Comparison of ENCODE assay signal across 8 cellular contexts in the genomic region with DNA sequence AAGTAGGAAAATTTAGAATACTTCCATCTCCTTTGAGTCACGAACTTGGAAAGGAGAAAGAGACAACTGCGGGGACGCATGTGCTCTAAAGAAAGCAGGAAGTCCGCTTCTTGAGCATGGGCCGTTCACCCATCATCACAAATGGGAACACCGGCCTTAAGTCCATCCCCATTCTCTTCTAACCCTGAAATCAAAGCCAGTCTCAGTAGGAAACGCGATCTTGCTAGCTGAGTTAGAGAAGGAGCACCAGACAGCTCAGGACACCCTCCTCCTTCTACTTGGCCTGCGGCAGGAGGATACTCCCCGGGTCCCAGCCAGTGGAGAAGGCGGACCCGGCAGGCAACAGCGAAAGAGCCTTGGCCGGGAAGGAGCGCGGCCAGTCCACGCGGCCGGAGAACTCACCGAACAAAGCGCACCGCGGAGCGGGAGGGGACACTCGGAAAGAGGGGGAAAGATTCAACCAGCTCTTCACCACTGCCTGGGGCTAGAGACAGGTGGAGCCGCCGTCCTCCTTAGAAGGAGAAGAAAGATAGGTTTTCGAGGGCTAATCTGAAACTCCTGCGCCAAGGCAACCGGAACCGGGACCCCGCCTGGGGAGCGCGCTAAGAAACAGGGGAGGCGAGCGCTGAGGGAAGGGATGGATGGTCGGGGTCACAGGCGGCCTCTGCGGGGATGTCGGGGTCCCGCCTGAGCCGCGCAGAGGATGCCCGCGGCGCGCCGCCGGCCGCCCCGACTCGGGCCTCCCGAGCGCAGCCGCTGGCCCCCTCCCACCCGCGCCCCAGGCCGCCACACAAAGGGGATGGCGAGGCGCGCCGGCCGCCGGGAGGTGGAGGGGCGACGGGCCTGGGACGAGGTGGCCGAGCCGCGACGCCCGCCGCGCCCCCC. TPM values are rescaled to one million over a fixed set of nuclear protein-coding genes. Genes with fewer than 3 reads are reported as not detected.
A peak's percentile ranks its signal among the peaks of the same experiment; 100 is the strongest.
DNase-seq lines count a peak whose midpoint lies in the region; ATAC-seq lines count a peak whose summit lies in the region.

No MANE protein-coding gene starts in this region.

- peak overlapping the region; percentile 99 for H3K27ac Mint-ChIP-seq in activated CD4-positive, alpha-beta T cell treated with anti-CD3 and anti-CD28 coated beads, Interleukin-2, amount 10 ng/mL, durations not matched to agents 24 days and 14 days

- no peaks in the 10 kb centered on the region for H3K9me3 ChIP-seq in duodenal mucosa (ENCODE audit: control insufficient read depth in 1 of 2, low read length in 2 of 2)

- H3K4me1 ChIP-seq in duodenal mucosa (ENCODE audit: control insufficient read depth in 1 of 2, insufficient read depth in 2 of 2, low read length in 2 of 2) = peaks cover 10 to 27% of the 10 kb centered on the region in 2 donors

- DNase-seq in activated gamma-delta T cell treated with Interleukin-2 at 50 U/mL for 16 hours (peak; percentile 17), activated gamma-delta T cell (lab: John Stamatoyannopoulos, UW) (no peak), NCI-H1092 treated with DMSO at 0.1 percent for 48 hours (lab: John Stamatoyannopoulos, UW) (peak; percentile 59), lung microvascular endothelial cell (ENCODE audit: low read depth in 2 of 2) (peak; percentile 50 to 80)
- peak; percentile 81 for DNase-seq in activated CD4-positive, alpha-beta T cell treated with anti-CD3 and anti-CD28 coated beads, Interleukin-2, amount 10 ng/mL, durations not matched to agents 24 days and 14 days
- DNase-seq in stimulated activated CD8-positive, alpha-beta memory T cell treated with anti-CD3 and anti-CD28 coated beads, Interleukin-12 subunit alpha, Interleukin-12 subunit beta, amount 100 ng/mL, for 1 hour (ENCODE audit: low read depth) = peak; percentile 7

- no peaks in the 10 kb centered on the region for H3K9me3 Mint-ChIP-seq in activated CD4-positive, alpha-beta T cell treated with anti-CD3 and anti-CD28 coated beads, Interleukin-2, amount 10 ng/mL, durations not matched to agents 24 days and 14 days

- ATAC-seq in HG02623 (IDR thresholded peaks at IDR 0.05; ENCODE audit: unreplicated experiment) = peak; percentile 14

- H3K4me1 Mint-ChIP-seq in activated CD4-positive, alpha-beta T cell treated with anti-CD3 and anti-CD28 coated beads, Interleukin-2, amount 10 ng/mL, durations not matched to agents 24 days and 14 days = peaks cover 39% of the 10 kb centered on the region

- no peaks in the 10 kb centered on the region for H3K27me3 ChIP-seq in duodenal mucosa (ENCODE audit: control insufficient read depth in 1 of 2, insufficient read depth in 2 of 2, low read length in 2 of 2)

- H3K27me3 Mint-ChIP-seq in activated CD4-positive, alpha-beta T cell treated with anti-CD3 and anti-CD28 coated beads, Interleukin-2, amount 10 ng/mL, durations not matched to agents 24 days and 14 days = no peaks in the 10 kb centered on the region

- H3K4me3 Mint-ChIP-seq in activated CD4-positive, alpha-beta T cell treated with anti-CD3 and anti-CD28 coated beads, Interleukin-2, amount 10 ng/mL, durations not matched to agents 24 days and 14 days = peak overlapping the region; percentile 100

- H3K9ac ChIP-seq in duodenal mucosa (ENCODE audit: low read depth in 1 of 2, low read length in 2 of 2) = peak overlapping the region; percentile 81 to 97

- peak overlapping the region; percentile 91 for H3K27ac ChIP-seq in duodenal mucosa (ENCODE audit: low read depth, low read length)

- intact Hi-C loops in activated CD4-positive, alpha-beta T cell treated with anti-CD3 and anti-CD28 coated beads, Interleukin-2, amount 10 ng/mL, durations not matched to agents 24 days and 14 days (cut with micrococcal nuclease) = loop anchor here (1.0 to 5.0 kb wide), 11 partner anchors 29 to 1696 kb away; a partner anchor contains a TSS

- H3K4me3 ChIP-seq in duodenal mucosa (ENCODE audit: low read depth in 1 of 2, low read length in 2 of 2) = peak overlapping the region; percentile 79 to 92

- H3K36me3 ChIP-seq in duodenal mucosa (ENCODE audit: control insufficient read depth in 1 of 2, insufficient read depth in 2 of 2, low read length in 2 of 2) = no peaks in the 10 kb centered on the region

- H3K36me3 Mint-ChIP-seq in activated CD4-positive, alpha-beta T cell treated with anti-CD3 and anti-CD28 coated beads, Interleukin-2, amount 10 ng/mL, durations not matched to agents 24 days and 14 days (ENCODE audit: low read depth) = peaks cover 30% of the 10 kb centered on the region

RNA-seq across cellular contexts. Expression of a gene that starts 0.8 kb away (rescaled TPM):
- total RNA-seq in activated CD4-positive, alpha-beta T cell treated with anti-CD3 and anti-CD28 coated beads, Interleukin-2, amount 10 ng/mL, durations not matched to agents 24 days and 14 days = 65.8 and 69.0 TPM in 2 replicates
- 26.8 and 39.1 TPM in 2 replicates for total RNA-seq in lung microvascular endothelial cell
